ENCODE assay signal across 13 cellular contexts in genomic region chr7:40311307-40311706, GRCh38.
A peak's percentile ranks its signal among the peaks of the same experiment; 100 is the strongest.
DNase-seq lines count a peak whose midpoint lies in the region; ATAC-seq and TF ChIP-seq lines count a peak whose summit lies in the region.
"Had no signal": no experiment of that assay in that cellular context is flagged by ENCODE, and none has a peak within 500 bp of the region (broad histone marks: within the 10 kb centered on the region; RNA-seq: fewer than 3 reads in every experiment).

No MANE protein-coding gene starts in this region.

- H3K9ac ChIP-seq in SK-N-SH (no peak overlapping the region), KMS-11 (no peak overlapping the region)

- H3K36me3 ChIP-seq in SK-N-SH (replicated peaks in 1 of 2; ENCODE audit: control insufficient read depth in 1 of 2, insufficient read depth in 2 of 2, low read length in 1 of 2), result no peaks in the 10 kb centered on the region
- no peaks in the 10 kb centered on the region for H3K36me3 ChIP-seq in KMS-11 (ENCODE audit: insufficient read depth)

- H3K27ac ChIP-seq in SK-N-SH (ENCODE audit: low read depth in 2 of 2, low read length in 1 of 2) (peak overlapping the region in 1 of 2 experiments; percentile 58; a peak in 2 of 4 replicates), KMS-11 (no peak overlapping the region)
- H3K27ac ChIP-seq: 22Rv1 had no signal

- no peaks in the 10 kb centered on the region for H3K27me3 ChIP-seq in SK-N-SH (ENCODE audit: insufficient read depth)
- no peaks in the 10 kb centered on the region for H3K27me3 ChIP-seq in KMS-11 (ENCODE audit: insufficient read depth, low read depth)

- no peaks in the 10 kb centered on the region for H3K9me3 ChIP-seq in SK-N-SH

- POLR2A ChIA-PET in SK-N-SH (lab: Yijun Ruan, JAX), result no interaction called here

- peaks cover 35% of the 10 kb centered on the region for H3F3A ChIP-seq in SK-N-SH (replicated peaks; ENCODE audit: insufficient read depth)

- no peak for DNase-seq in SK-N-SH
- DNase-seq in NCI-H2107 (lab: John Stamatoyannopoulos, UW), result no peak
- DNase-seq in erythroblast (lab: John Stamatoyannopoulos, UW), result no peak
- no peak for DNase-seq in posterior vena cava (ENCODE audit: low spot score)
- DNase-seq: activated CD4-positive, alpha-beta memory T cell treated with anti-CD3 and anti-CD28 coated beads for 36 hours; amniotic stem cell; NCI-H526 treated with DMSO at 0.1 percent for 48 hours; stimulated activated CD8-positive, alpha-beta memory T cell treated with anti-CD3 and anti-CD28 coated beads, Interleukin-4, amount 100 ng/mL, for 48 hours had no signal

- peaks cover 4 to 21% of the 10 kb centered on the region in 2 experiments; a peak in 3 of 4 replicates for H3K4me1 ChIP-seq in SK-N-SH (ENCODE audit: control insufficient read depth in 1 of 2, insufficient read depth in 2 of 2, low read depth in 1 of 2, low read length in 1 of 2)
- peaks cover 20% of the 10 kb centered on the region for H3K4me1 ChIP-seq in KMS-11 (ENCODE audit: low read depth, poor library complexity, severe bottlenecking)

- H2AFZ ChIP-seq in SK-N-SH (ENCODE audit: low read depth), result 0 out of 2 replicates have a peak overlapping the region, but pooled peaks have one; percentile 3
- peak overlapping the region; percentile 35 for H2AFZ ChIP-seq in KMS-11 (ENCODE audit: low read depth)

- H3K9me2 ChIP-seq in SK-N-SH, result no peaks in the 10 kb centered on the region

- intact Hi-C loops in posterior vena cava (cut with DNase I), result no loop called here

- TF ChIP-seq CTCF in SK-N-SH (IDR thresholded peaks at IDR 0.05) (no peak), KMS-11 (conservative IDR thresholded peaks at IDR 0.05; ENCODE audit: low read depth, low read length) (no peak)

- H3K79me2 ChIP-seq in SK-N-SH (ENCODE audit: insufficient read depth) (no peaks in the 10 kb centered on the region), KMS-11 (ENCODE audit: insufficient read depth, low read depth) (no peaks in the 10 kb centered on the region)

- H3K4me2 ChIP-seq in SK-N-SH (no peak overlapping the region), KMS-11 (peak overlapping the region; percentile 14)

- ATAC-seq in SK-N-SH treated with all-trans-retinoic acid at 6 μM for 48 hours (no peak), GM21360 (IDR thresholded peaks at IDR 0.05; ENCODE audit: unreplicated experiment) (peak; percentile 98), HG02970 (IDR thresholded peaks at IDR 0.05; ENCODE audit: low FRiP score, unreplicated experiment) (peak; percentile 91)

- WGBS in SK-N-SH (ENCODE audit: low lambda C conversion rate), result 85% methylated on average over 3 of the region's 3 CpGs

- no peak for TF ChIP-seq POLR2A in erythroblast (IDR thresholded peaks at IDR 0.05; ENCODE audit: low read length)

- TF ChIP-seq RAD21 in SK-N-SH (IDR thresholded peaks at IDR 0.05; ENCODE audit: low read length), result no peak

- TF ChIP-seq EP300 in SK-N-SH (IDR thresholded peaks at IDR 0.05; ENCODE audit: borderline replicate concordance in 1 of 2, low read depth in 1 of 2, low read length in 1 of 2), result no peak

- CTCF ChIA-PET in SK-N-SH (lab: Yijun Ruan, JAX), result interaction anchor here (2.7 kb wide), 1 partner anchor 79 kb away, joined by 9 read pairs; no protein-coding TSS in a partner anchor

- no peak overlapping the region for H3K4me3 ChIP-seq in SK-N-SH (ENCODE audit: low read depth in 2 of 2, low read length in 1 of 2)
- H3K4me3 ChIP-seq in KMS-11 (IDR thresholded peaks at IDR 0.05; ENCODE audit: insufficient read depth, low read depth, low read length), result no peak overlapping the region

- H4K20me1 ChIP-seq in SK-N-SH (ENCODE audit: insufficient read depth) (no peaks in the 10 kb centered on the region), KMS-11 (ENCODE audit: insufficient read depth) (no peaks in the 10 kb centered on the region)

TF ChIP-seq in SK-N-SH, 30 proteins besides CTCF, POLR2A, EP300 and RAD21:
- TF ChIP-seq GATA2 (CRISPR knock-in tag; IDR thresholded peaks at IDR 0.05), result no peak
- no peak for TF ChIP-seq TCF12 (IDR thresholded peaks at IDR 0.05)
- TF ChIP-seq MAX (IDR thresholded peaks at IDR 0.05; ENCODE audit: low read depth), result no peak
- no peak for TF ChIP-seq YY1 (IDR thresholded peaks at IDR 0.05; ENCODE audit: low read depth)
- no peak for TF ChIP-seq GABPA (IDR thresholded peaks at IDR 0.05; ENCODE audit: low read depth)
- TF ChIP-seq NRF1 (IDR thresholded peaks at IDR 0.05; ENCODE audit: low read depth, low read length), result no peak
- no peak for TF ChIP-seq RFX5 (IDR thresholded peaks at IDR 0.05; ENCODE audit: low read length)
- TF ChIP-seq CHD2 (IDR thresholded peaks at IDR 0.05; ENCODE audit: low read length, partially characterized antibody), result no peak
- TF ChIP-seq FOSL2 (IDR thresholded peaks at IDR 0.05; ENCODE audit: borderline replicate concordance, low read depth), result no peak
- no peak for TF ChIP-seq USF2 (IDR thresholded peaks at IDR 0.05; ENCODE audit: borderline replicate concordance, low read depth, low read length)
- no peak for TF ChIP-seq ELF1 (IDR thresholded peaks at IDR 0.05)
- TF ChIP-seq FOXM1 (IDR thresholded peaks at IDR 0.05; ENCODE audit: low read depth), result no peak
- TF ChIP-seq MEF2A (IDR thresholded peaks at IDR 0.05; ENCODE audit: borderline replicate concordance, low read depth), result no peak
- TF ChIP-seq SMC3 (IDR thresholded peaks at IDR 0.05; ENCODE audit: low read depth, low read length), result no peak
- no peak for TF ChIP-seq NFIC (IDR thresholded peaks at IDR 0.05; ENCODE audit: borderline replicate concordance)

TF ChIP-seq in SK-N-SH treated with all-trans-retinoic acid at 6 μM for 48 hours, 23 proteins besides CTCF, POLR2A, EP300 and RAD21:
- TF ChIP-seq ZC3H10 (CRISPR knock-in tag; IDR thresholded peaks at IDR 0.05), result no peak
- TF ChIP-seq SNAI2 (CRISPR knock-in tag; IDR thresholded peaks at IDR 0.05), result no peak
